In genomic region chr2:26331321-26331720, GRCh38 we compare ENCODE assay signal across 3 cellular contexts. TPM values are rescaled to one million over a fixed set of nuclear protein-coding genes. Genes with fewer than 3 reads are reported as not detected.
"Had no signal": no experiment of that assay in that cellular context is flagged by ENCODE, and none has a peak within 500 bp of the region (broad histone marks: within the 10 kb centered on the region; RNA-seq: fewer than 3 reads in every experiment).

No MANE protein-coding gene starts in this region.

RNA-seq across cellular contexts. Expression of gene ADGRF3, which starts 15.3 kb away (rescaled TPM):
- total RNA-seq: GM23248, H4, H7 had no signal
